In the genomic region with DNA sequence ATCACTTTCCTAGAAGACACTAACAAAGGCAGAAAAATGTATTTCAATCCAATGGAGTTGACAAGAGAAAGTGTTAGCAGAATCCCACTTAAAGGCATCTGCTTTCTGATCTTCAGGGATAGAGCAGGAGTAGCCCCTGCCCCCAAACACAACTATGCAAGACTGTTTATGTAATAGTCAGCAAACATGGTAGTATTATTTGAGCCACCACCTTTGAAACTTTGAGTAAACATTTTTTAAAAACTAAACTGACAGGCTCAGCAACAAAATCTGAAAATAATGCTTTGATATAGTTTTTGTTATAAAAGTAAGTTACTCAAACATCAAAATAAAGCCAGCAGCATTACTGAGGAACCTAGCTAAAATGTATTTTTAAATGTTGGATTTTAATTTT, we compare ENCODE assay signal across 17 cellular contexts. TPM values are rescaled to one million over a fixed set of nuclear protein-coding genes. Genes with fewer than 3 reads are reported as not detected.
DNase-seq lines count a peak whose midpoint lies in the region; ATAC-seq, FAIRE-seq and TF ChIP-seq lines count a peak whose summit lies in the region.
"Had no signal": no experiment of that assay in that cellular context is flagged by ENCODE, and none has a peak within 500 bp of the region (broad histone marks: within the 10 kb centered on the region; RNA-seq: fewer than 3 reads in every experiment).

No MANE protein-coding gene starts in this region.

- POLR2A ChIA-PET in Panc1 (lab: Charles Lee), result no interaction called here

- H3K27me3 ChIP-seq in GM06990 (replicated peaks; ENCODE audit: control insufficient read depth, insufficient read depth, low read length) (no peaks in the 10 kb centered on the region), Panc1 (ENCODE audit: control insufficient read depth, insufficient read depth, low read length) (no peaks in the 10 kb centered on the region), skeletal muscle satellite cell (ENCODE audit: control insufficient read depth, insufficient read depth, low read length) (no peaks in the 10 kb centered on the region)

- peaks cover 10 to 24% of the 10 kb centered on the region in 2 donors for H3K36me3 Mint-ChIP-seq in CD14-positive monocyte
- H3K36me3 Mint-ChIP-seq in stimulated activated effector memory CD8-positive, alpha-beta T cell treated with anti-CD3 and anti-CD28 coated beads, Interleukin-12 subunit alpha, Interleukin-12 subunit beta, amount 100 ng/mL, for 72 hours, result peaks cover 48% of the 10 kb centered on the region

- ATAC-seq in Panc1, result no peak
- no peak for ATAC-seq in stimulated activated effector memory CD8-positive, alpha-beta T cell treated with anti-CD3 and anti-CD28 coated beads, Interleukin-12 subunit alpha, Interleukin-12 subunit beta, amount 100 ng/mL, for 72 hours
- ATAC-seq: naive thymus-derived CD8-positive, alpha-beta T cell had no signal

- H3K4me3 Mint-ChIP-seq in CD14-positive monocyte, result no peak overlapping the region
- no peak overlapping the region for H3K4me3 Mint-ChIP-seq in stimulated activated effector memory CD8-positive, alpha-beta T cell treated with anti-CD3 and anti-CD28 coated beads, Interleukin-12 subunit alpha, Interleukin-12 subunit beta, amount 100 ng/mL, for 72 hours
- H3K4me3 Mint-ChIP-seq: naive thymus-derived CD8-positive, alpha-beta T cell had no signal

- H3K36me3 ChIP-seq in GM06990 (ENCODE audit: control insufficient read depth, insufficient read depth, low read length) (peaks cover 3% of the 10 kb centered on the region), Panc1 (ENCODE audit: control insufficient read depth, insufficient read depth, low read length) (no peaks in the 10 kb centered on the region), skeletal muscle satellite cell (ENCODE audit: insufficient read depth, low read length) (peaks cover 64% of the 10 kb centered on the region)

- H3K9me3 ChIP-seq in Panc1 (ENCODE audit: control insufficient read depth, insufficient read depth, low read depth, low read length) (no peaks in the 10 kb centered on the region), skeletal muscle satellite cell (replicated peaks; ENCODE audit: low read length) (no peaks in the 10 kb centered on the region)

- H3K9me3 Mint-ChIP-seq in CD14-positive monocyte, result peaks cover 0 to 2% (median 0%) of the 10 kb centered on the region in 7 donors
- H3K9me3 Mint-ChIP-seq in stimulated activated effector memory CD8-positive, alpha-beta T cell treated with anti-CD3 and anti-CD28 coated beads, Interleukin-12 subunit alpha, Interleukin-12 subunit beta, amount 100 ng/mL, for 72 hours, result no peaks in the 10 kb centered on the region
- H3K9me3 Mint-ChIP-seq: activated T-cell treated with anti-CD3 and anti-CD28 coated beads, Interleukin-2, amount 50 U/mL, for 24 hours; naive thymus-derived CD8-positive, alpha-beta T cell had no signal

- H3K27me3 Mint-ChIP-seq in CD14-positive monocyte (ENCODE audit: low read depth in 3 of 3), result peaks cover 4 to 20% (median 9%) of the 10 kb centered on the region in 3 donors
- H3K27me3 Mint-ChIP-seq: activated T-cell treated with anti-CD3 and anti-CD28 coated beads, Interleukin-2, amount 50 U/mL, for 24 hours had no signal

- H3K27ac Mint-ChIP-seq in CD14-positive monocyte, result no peak overlapping the region
- no peak overlapping the region for H3K27ac Mint-ChIP-seq in stimulated activated effector memory CD8-positive, alpha-beta T cell treated with anti-CD3 and anti-CD28 coated beads, Interleukin-12 subunit alpha, Interleukin-12 subunit beta, amount 100 ng/mL, for 72 hours
- H3K27ac Mint-ChIP-seq: activated T-cell treated with anti-CD3 and anti-CD28 coated beads, Interleukin-2, amount 50 U/mL, for 24 hours; naive thymus-derived CD8-positive, alpha-beta T cell had no signal

- in situ Hi-C loops in Panc1 (cut with HindIII; ENCODE audit: low pct_unique_long_range_greater_than_20kb, low sequenced_read_pairs), result no loop called here

- H3K4me2 ChIP-seq in skeletal muscle satellite cell (ENCODE audit: low read length), result peak overlapping the region; percentile 93

- BruUV-seq in Panc1 (replicated peaks; lab: Mats Ljungman, UMichigan), result no TSS peak

- H3K4me1 Mint-ChIP-seq in CD14-positive monocyte, result peaks cover 53% of the 10 kb centered on the region
- peaks cover 62% of the 10 kb centered on the region for H3K4me1 Mint-ChIP-seq in stimulated activated effector memory CD8-positive, alpha-beta T cell treated with anti-CD3 and anti-CD28 coated beads, Interleukin-12 subunit alpha, Interleukin-12 subunit beta, amount 100 ng/mL, for 72 hours

- TF ChIP-seq POLR2A in H54 (IDR thresholded peaks at IDR 0.05; ENCODE audit: low read depth, low read length), result no peak

- no peak for FAIRE-seq in H54 (lab: Jason Lieb, UNC)

- H3K4me3 ChIP-seq in GM06990 (replicated peaks; ENCODE audit: low read depth, low read length) (peak overlapping the region; percentile 90), Panc1 (ENCODE audit: low read depth in 2 of 2, low read length in 2 of 2) (peak overlapping the region; percentile 12 to 98; a peak in 3 of 4 replicates), foreskin fibroblast (ENCODE audit: low read depth in 1 of 2, low read length in 2 of 2) (peak overlapping the region; percentile 1 to 37), skeletal muscle satellite cell (ENCODE audit: low read length) (peak overlapping the region; percentile 99)
- H3K4me3 ChIP-seq: lung had no signal

- CTCF ChIA-PET in Panc1 (lab: Charles Lee), result no interaction called here

- H3K4me1 ChIP-seq in Panc1 (ENCODE audit: control insufficient read depth, insufficient read depth, low read length) (peaks cover 37% of the 10 kb centered on the region), skeletal muscle satellite cell (ENCODE audit: control insufficient read depth, insufficient read depth, low read length) (peaks cover 40% of the 10 kb centered on the region)

- no peak for DNase-seq in GM06990 (ENCODE audit: extremely low read depth, insufficient read length)
- DNase-seq in Panc1 (ENCODE audit: low read depth, low spot score), result no peak
- no peak for DNase-seq in foreskin fibroblast
- DNase-seq in H54 (ENCODE audit: insufficient read length, low spot score), result no peak
- DNase-seq in CD14-positive monocyte (ENCODE audit: low spot score), result no peak
- no peak for DNase-seq in stimulated activated effector memory CD8-positive, alpha-beta T cell treated with anti-CD3 and anti-CD28 coated beads, Interleukin-12 subunit alpha, Interleukin-12 subunit beta, amount 100 ng/mL, for 72 hours (ENCODE audit: low spot score in 2 of 2)
- DNase-seq in substantia nigra (lab: John Stamatoyannopoulos, UW), result no peak
- DNase-seq: activated CD4-positive, alpha-beta T cell treated with anti-CD3 and anti-CD28 coated beads, Interleukin-2, amount 50 U/mL, for 4 hours; activated T-cell treated with anti-CD3 and anti-CD28 coated beads, Interleukin-2, amount 50 U/mL, for 24 hours; C1 segment of cervical spinal cord; effector memory CD4-positive, alpha-beta T cell; foreskin melanocyte; naive thymus-derived CD8-positive, alpha-beta T cell; NCI-H1092; NCI-H526 treated with DMSO at 0.1 percent for 48 hours had no signal

- peak overlapping the region; percentile 98 for H3K9ac ChIP-seq in skeletal muscle satellite cell (ENCODE audit: low read depth, low read length)

- H3K27ac ChIP-seq in Panc1 (ENCODE audit: low read length) (peak overlapping the region; percentile 49; the same call in 1 of the 2 replicates), substantia nigra (ENCODE audit: low read depth, low read length, poor library complexity, severe bottlenecking) (no peak overlapping the region)

- intact Hi-C loops in Panc1 (cut with micrococcal nuclease; ENCODE audit: unreplicated experiment), result loop anchor here (5.0 kb wide), 1 partner anchor 380 kb away; no protein-coding TSS in a partner anchor
- intact Hi-C loops in CD14-positive monocyte (cut with micrococcal nuclease), result loop anchor here in 1 of 2 donors (5.0 kb wide), 1 partner anchor 35 kb away; no protein-coding TSS in a partner anchor

- TF ChIP-seq CTCF in GM06990 (IDR thresholded peaks at IDR 0.05; ENCODE audit: insufficient read depth, low read length, poor library complexity, severe bottlenecking) (no peak), Panc1 (IDR thresholded peaks at IDR 0.05) (no peak), foreskin fibroblast (IDR thresholded peaks at IDR 0.05; ENCODE audit: low read depth, low read length) (no peak), CD14-positive monocyte (IDR thresholded peaks at IDR 0.05) (no peak)

RNA-seq across cellular contexts. Expression of gene ELL2, which starts 4.8 kb away (rescaled TPM):
- total RNA-seq in Panc1 (2021; ENCODE audit: unreplicated experiment), result 68.5 TPM
- polyA plus RNA-seq in Panc1 (2012; ENCODE audit: insufficient read length), result 69.8 TPM
- total RNA-seq in skeletal muscle satellite cell (2012; rRNA removed), result 76.7 and 81.9 TPM in 2 replicates
- 1 to 10 TPM; 3.1 to 5.8 TPM for polyA plus RNA-seq in CD14-positive monocyte

Comparison
In these comparisons a context has a peak if more than half of its experiments do, and no peak if none do; other contexts are left out.
1. H3K4me3 ChIP-seq: peak in every context shown above with its lines; median percentile 99 in skeletal muscle satellite cell; 90 in GM06990; 55 in Panc1; 19 in foreskin fibroblast.